1 cellular context compared by ENCODE assay signal in the genomic region with DNA sequence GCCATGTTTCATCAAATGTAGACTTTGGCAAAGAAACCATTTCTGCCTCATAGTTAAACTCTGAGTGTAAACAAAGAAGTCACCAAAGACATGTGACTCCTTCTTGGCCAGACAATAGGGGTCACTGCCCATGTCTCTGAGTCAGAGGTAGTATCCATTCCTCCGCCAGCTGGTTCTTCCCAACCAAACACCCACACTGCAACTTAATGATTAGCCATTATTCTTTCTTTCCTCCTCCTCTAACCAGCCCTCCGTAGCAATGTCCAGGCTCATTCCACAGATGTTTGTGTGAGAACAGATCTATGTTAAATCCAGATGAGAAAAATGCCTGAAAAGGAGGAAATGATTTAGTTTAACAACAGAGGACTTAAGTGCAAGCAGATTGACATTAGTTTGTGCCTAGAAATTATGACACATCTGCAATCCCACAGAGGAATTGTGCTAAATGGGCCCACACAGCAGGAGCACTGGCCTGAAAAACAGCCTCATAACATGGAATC.
TF ChIP-seq lines count a peak whose summit lies in the region.

No MANE protein-coding gene starts in this region.

TF ChIP-seq in A549, 52 proteins besides CTCF, POLR2A, EP300 and RAD21 (continued from another document):
- TF ChIP-seq, protein P1, sequence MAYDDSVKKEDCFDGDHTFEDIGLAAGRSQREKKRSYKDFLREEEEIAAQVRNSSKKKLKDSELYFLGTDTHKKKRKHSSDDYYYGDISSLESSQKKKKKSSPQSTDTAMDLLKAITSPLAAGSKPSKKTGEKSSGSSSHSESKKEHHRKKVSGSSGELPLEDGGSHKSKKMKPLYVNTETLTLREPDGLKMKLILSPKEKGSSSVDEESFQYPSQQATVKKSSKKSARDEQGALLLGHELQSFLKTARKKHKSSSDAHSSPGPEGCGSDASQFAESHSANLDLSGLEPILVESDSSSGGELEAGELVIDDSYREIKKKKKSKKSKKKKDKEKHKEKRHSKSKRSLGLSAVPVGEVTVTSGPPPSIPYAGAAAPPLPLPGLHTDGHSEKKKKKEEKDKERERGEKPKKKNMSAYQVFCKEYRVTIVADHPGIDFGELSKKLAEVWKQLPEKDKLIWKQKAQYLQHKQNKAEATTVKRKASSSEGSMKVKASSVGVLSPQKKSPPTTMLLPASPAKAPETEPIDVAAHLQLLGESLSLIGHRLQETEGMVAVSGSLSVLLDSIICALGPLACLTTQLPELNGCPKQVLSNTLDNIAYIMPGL (CRISPR knock-in tag; IDR thresholded peaks at IDR 0.05; ENCODE audit: borderline replicate concordance), result no peak
- TF ChIP-seq HEYL (CRISPR knock-in tag; IDR thresholded peaks at IDR 0.05), result no peak
- TF ChIP-seq FOXS1 (CRISPR knock-in tag; IDR thresholded peaks at IDR 0.05), result no peak
- TF ChIP-seq CHD4 (IDR thresholded peaks at IDR 0.05; ENCODE audit: borderline replicate concordance), result no peak
- TF ChIP-seq, protein P2, sequence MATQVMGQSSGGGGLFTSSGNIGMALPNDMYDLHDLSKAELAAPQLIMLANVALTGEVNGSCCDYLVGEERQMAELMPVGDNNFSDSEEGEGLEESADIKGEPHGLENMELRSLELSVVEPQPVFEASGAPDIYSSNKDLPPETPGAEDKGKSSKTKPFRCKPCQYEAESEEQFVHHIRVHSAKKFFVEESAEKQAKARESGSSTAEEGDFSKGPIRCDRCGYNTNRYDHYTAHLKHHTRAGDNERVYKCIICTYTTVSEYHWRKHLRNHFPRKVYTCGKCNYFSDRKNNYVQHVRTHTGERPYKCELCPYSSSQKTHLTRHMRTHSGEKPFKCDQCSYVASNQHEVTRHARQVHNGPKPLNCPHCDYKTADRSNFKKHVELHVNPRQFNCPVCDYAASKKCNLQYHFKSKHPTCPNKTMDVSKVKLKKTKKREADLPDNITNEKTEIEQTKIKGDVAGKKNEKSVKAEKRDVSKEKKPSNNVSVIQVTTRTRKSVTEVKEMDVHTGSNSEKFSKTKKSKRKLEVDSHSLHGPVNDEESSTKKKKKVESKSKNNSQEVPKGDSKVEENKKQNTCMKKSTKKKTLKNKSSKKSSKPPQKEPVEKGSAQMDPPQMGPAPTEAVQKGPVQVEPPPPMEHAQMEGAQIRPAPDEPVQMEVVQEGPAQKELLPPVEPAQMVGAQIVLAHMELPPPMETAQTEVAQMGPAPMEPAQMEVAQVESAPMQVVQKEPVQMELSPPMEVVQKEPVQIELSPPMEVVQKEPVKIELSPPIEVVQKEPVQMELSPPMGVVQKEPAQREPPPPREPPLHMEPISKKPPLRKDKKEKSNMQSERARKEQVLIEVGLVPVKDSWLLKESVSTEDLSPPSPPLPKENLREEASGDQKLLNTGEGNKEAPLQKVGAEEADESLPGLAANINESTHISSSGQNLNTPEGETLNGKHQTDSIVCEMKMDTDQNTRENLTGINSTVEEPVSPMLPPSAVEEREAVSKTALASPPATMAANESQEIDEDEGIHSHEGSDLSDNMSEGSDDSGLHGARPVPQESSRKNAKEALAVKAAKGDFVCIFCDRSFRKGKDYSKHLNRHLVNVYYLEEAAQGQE (IDR thresholded peaks at IDR 0.05), result no peak
- no peak for TF ChIP-seq KDM5A (IDR thresholded peaks at IDR 0.05)
TF ChIP-seq in A549: peak in this region for 8.
